17 cellular contexts compared by ENCODE assay signal in genomic region chr16:86075488-86075785, GRCh38.
DNase-seq lines count a peak whose midpoint lies in the region; ATAC-seq, FAIRE-seq and TF ChIP-seq lines count a peak whose summit lies in the region.
"Had no signal": no experiment of that assay in that cellular context is flagged by ENCODE, and none has a peak within 500 bp of the region (broad histone marks: within the 10 kb centered on the region; RNA-seq: fewer than 3 reads in every experiment).

No MANE protein-coding gene starts in this region.

- peak overlapping the region; percentile 63 for H3K27ac ChIP-seq in IMR-90 (ENCODE audit: insufficient read depth, low read length)
- no peak overlapping the region for H3K27ac ChIP-seq in H1 (ENCODE audit: low read depth, low read length)
- H3K27ac ChIP-seq in mesendoderm (ENCODE audit: low read depth, low read length) = no peak overlapping the region
- H3K27ac ChIP-seq in stomach = peak overlapping the region in 3 of 5 donors; percentile 5 to 56 (median 9)
- H3K27ac ChIP-seq: PC-9, SK-N-MC had no signal

- no peaks in the 10 kb centered on the region for H3K79me2 ChIP-seq in H1 (ENCODE audit: control insufficient read depth in 1 of 2, insufficient read depth in 2 of 2, low read length in 2 of 2)
- no peaks in the 10 kb centered on the region for H3K79me2 ChIP-seq in mesendoderm (ENCODE audit: control insufficient read depth, insufficient read depth, low read length)

- H3K4me2 ChIP-seq in IMR-90 (ENCODE audit: low read depth, low read length) = no peak overlapping the region
- H3K4me2 ChIP-seq in H1 (ENCODE audit: insufficient read depth in 1 of 2, low read depth in 2 of 2, low read length in 2 of 2) = no peak overlapping the region
- no peak overlapping the region for H3K4me2 ChIP-seq in mesendoderm (ENCODE audit: low read length)
- H3K4me2 ChIP-seq: PC-9 had no signal

- FAIRE-seq in H1 (lab: Jason Lieb, UNC) = no peak
- FAIRE-seq: GM19239 had no signal

- H3K27me3 ChIP-seq in IMR-90 (ENCODE audit: control insufficient read depth, insufficient read depth, low read length) (no peaks in the 10 kb centered on the region), H1 (replicated peaks in 1 of 4; ENCODE audit: control insufficient read depth in 3 of 4, extremely low read depth in 1 of 4, insufficient read depth in 3 of 4, low read length in 3 of 4) (peaks cover 0 to 2% (median 0%) of the 10 kb centered on the region in 4 experiments; a peak in 2 of 7 replicates), mesendoderm (ENCODE audit: insufficient read depth, low read length, poor library complexity) (no peaks in the 10 kb centered on the region), stomach (peaks cover 0 to 10% (median 6%) of the 10 kb centered on the region in 3 donors)

- TF ChIP-seq EP300 in H1 (IDR thresholded peaks at IDR 0.05; ENCODE audit: borderline replicate concordance in 1 of 2, low read depth in 2 of 2, low read length in 2 of 2) (no peak), stomach (IDR thresholded peaks at IDR 0.05) (no peak)

- CTCF ChIA-PET in IMR-90 (lab: Yijun Ruan, JAX) (no interaction called here), H1 (lab: Charles Lee; ENCODE audit: partially characterized antibody) (interaction anchor here (0.6 to 4.2 kb wide), 7 partner anchors 29 to 443 kb away, joined by 3 to 30 read pairs (median 4); no protein-coding TSS in a partner anchor)

- peak overlapping the region; percentile 94 for H3K14ac ChIP-seq in IMR-90 (replicated peaks; ENCODE audit: low read depth, low read length)
- no peak overlapping the region for H3K14ac ChIP-seq in H1 (ENCODE audit: insufficient read length)

- peak overlapping the region; percentile 98 for H3K4ac ChIP-seq in IMR-90 (ENCODE audit: low read depth, low read length)
- no peak overlapping the region for H3K4ac ChIP-seq in H1 (replicated peaks; ENCODE audit: insufficient read length, low read depth, low read length)
- no peak overlapping the region for H3K4ac ChIP-seq in mesendoderm (ENCODE audit: low read depth, low read length)

- H3K23me2 ChIP-seq in H1 (ENCODE audit: low read depth, low read length) = no peaks in the 10 kb centered on the region

- H3K79me1 ChIP-seq in IMR-90 (ENCODE audit: low read depth in 1 of 2, low read length in 2 of 2) (peaks cover 6 to 31% of the 10 kb centered on the region in 2 experiments; a peak in 3 of 4 replicates), H1 (ENCODE audit: low read depth, low read length) (no peaks in the 10 kb centered on the region), mesendoderm (ENCODE audit: low read length) (no peaks in the 10 kb centered on the region)

- H3K4me3 ChIP-seq in IMR-90 (ENCODE audit: insufficient read depth, low read depth, low read length) (no peak overlapping the region), H1 (ENCODE audit: extremely low read depth in 1 of 4, insufficient read depth in 2 of 4, low read depth in 3 of 4, low read length in 4 of 4) (no peak overlapping the region), mesendoderm (ENCODE audit: low read length) (no peak overlapping the region), stomach (no peak overlapping the region)
- H3K4me3 ChIP-seq: HAP-1, PC-9, SK-N-MC had no signal

- WGBS in IMR-90 (ENCODE audit: extremely low coverage in 2 of 2, insufficient read length in 1 of 2), 2 experiments = 60% methylated on average over 2 of the region's 2 CpGs; no CpG with 5 or more reads in 1 of the 2 experiments
- 76% methylated on average over 2 of the region's 2 CpGs; no CpG with 5 or more reads in 1 of the 2 experiments for WGBS in H1 (ENCODE audit: extremely low coverage in 1 of 2, insufficient coverage in 1 of 2, insufficient read length in 1 of 2, insufficient replicate concordance in 2 of 2, low coverage in 1 of 2, low lambda C conversion rate in 2 of 2, missing lambda C conversion rate in 1 of 2), 2 experiments
- WGBS in mesendoderm (ENCODE audit: extremely low coverage, insufficient coverage, low lambda C conversion rate) = no CpG with 5 or more reads among the region's 2 CpGs
- 57 to 93% (median 67%) methylated on average over 2 of the region's 2 CpGs for WGBS in stomach, 5 donors

- peak overlapping the region; percentile 60 for H2AK9ac ChIP-seq in IMR-90 (replicated peaks; ENCODE audit: low read depth, low read length, poor library complexity)

- H3K9me3 ChIP-seq in IMR-90 (ENCODE audit: control insufficient read depth, insufficient read depth, low read length) = no peaks in the 10 kb centered on the region
- no peaks in the 10 kb centered on the region for H3K9me3 ChIP-seq in H1 (ENCODE audit: insufficient read depth in 2 of 2, low read depth in 1 of 2, low read length in 1 of 2)
- no peaks in the 10 kb centered on the region for H3K9me3 ChIP-seq in stomach
- H3K9me3 ChIP-seq: HAP-1 had no signal

- in situ Hi-C loops in IMR-90 (cut with MboI; ENCODE audit: low sequenced_read_pairs) = loop anchor here (5.0 to 10.0 kb wide), 3 partner anchors 149 to 319 kb away; no protein-coding TSS in a partner anchor

- H3K18ac ChIP-seq in IMR-90 (ENCODE audit: low read depth, low read length) (no peak overlapping the region; the same call in 1 of the 2 replicates), H1 (ENCODE audit: extremely low read depth, low read length) (no peak overlapping the region), mesendoderm (ENCODE audit: low read length) (no peak overlapping the region)

- no peak for TF ChIP-seq POLR2A in IMR-90 (IDR thresholded peaks at IDR 0.05; ENCODE audit: low read depth, low read length)
- no peak for TF ChIP-seq POLR2A in H1 (IDR thresholded peaks at IDR 0.05; ENCODE audit: control extremely low read depth in 1 of 2, low read depth in 2 of 2, low read length in 2 of 2)
- TF ChIP-seq POLR2A in stomach (IDR thresholded peaks at IDR 0.05) = no peak

- H4K5ac ChIP-seq in IMR-90 (ENCODE audit: low read depth, low read length) (peak overlapping the region; percentile 53), H1 (ENCODE audit: insufficient read length, low read depth, low read length) (no peak overlapping the region), mesendoderm (ENCODE audit: low read length) (no peak overlapping the region)

- H2AK5ac ChIP-seq in IMR-90 (ENCODE audit: low read depth, low read length) (peak overlapping the region; percentile 80), H1 (ENCODE audit: low read depth, low read length) (no peak overlapping the region), mesendoderm (ENCODE audit: low read length) (no peak overlapping the region)

- H3K4me1 ChIP-seq in IMR-90 (ENCODE audit: control insufficient read depth, insufficient read depth, low read length) (peaks cover 17% of the 10 kb centered on the region), H1 (replicated peaks in 1 of 4; ENCODE audit: control insufficient read depth in 3 of 4, insufficient read depth in 4 of 4, low read length in 3 of 4) (peaks cover 2 to 15% (median 5%) of the 10 kb centered on the region in 4 experiments; a peak in 6 of 7 replicates), mesendoderm (ENCODE audit: control insufficient read depth, low read depth, low read length) (peaks cover 8% of the 10 kb centered on the region), stomach (peaks cover 0 to 7% (median 4%) of the 10 kb centered on the region in 4 donors)
- H3K4me1 ChIP-seq: HAP-1 had no signal

- H3K9me1 ChIP-seq in IMR-90 (ENCODE audit: insufficient read depth, low read length) = peaks cover 24% of the 10 kb centered on the region

- H3K23ac ChIP-seq in IMR-90 (ENCODE audit: low read depth, low read length) (peak overlapping the region; percentile 84), H1 (ENCODE audit: insufficient read length) (no peak overlapping the region), mesendoderm (ENCODE audit: low read length) (no peak overlapping the region)

- H3K36me3 ChIP-seq in IMR-90 (ENCODE audit: control insufficient read depth, insufficient read depth, low read length) (no peaks in the 10 kb centered on the region), H1 (ENCODE audit: control insufficient read depth in 2 of 4, insufficient read depth in 4 of 4, low read length in 3 of 4) (no peaks in the 10 kb centered on the region), mesendoderm (ENCODE audit: control insufficient read depth, insufficient read depth, low read length) (no peaks in the 10 kb centered on the region), stomach (no peaks in the 10 kb centered on the region)
- H3K36me3 ChIP-seq: HAP-1 had no signal

- peak overlapping the region; percentile 98 for H2BK20ac ChIP-seq in IMR-90 (ENCODE audit: low read depth, low read length)
- H2BK20ac ChIP-seq in H1 (ENCODE audit: low read length) = peak overlapping the region; percentile 80; the same call in 1 of the 2 replicates

- H3K9ac ChIP-seq in IMR-90 (ENCODE audit: low read depth, low read length) (no peak overlapping the region), H1 (replicated peaks in 1 of 4; ENCODE audit: extremely low read depth in 1 of 4, low read depth in 3 of 4, low read length in 3 of 4) (no peak overlapping the region), mesendoderm (ENCODE audit: low read length) (no peak overlapping the region)

- no peak for TF ChIP-seq CTCF in IMR-90 (conservative IDR thresholded peaks at IDR 0.05; ENCODE audit: low read depth, low read length)
- no peak for TF ChIP-seq CTCF in H1 (IDR thresholded peaks at IDR 0.05; ENCODE audit: control extremely low read depth in 1 of 3, insufficient read depth in 1 of 3, low read depth in 1 of 3, low read length in 3 of 3)
- no peak for TF ChIP-seq CTCF in stomach (IDR thresholded peaks at IDR 0.05)

- POLR2A ChIA-PET in IMR-90 (lab: Charles Lee; ENCODE audit: unreplicated experiment) (interaction anchor here (0.5 kb wide), 1 partner anchor 435 kb away, joined by 3 read pairs; no protein-coding TSS in a partner anchor), H1 (lab: Charles Lee; ENCODE audit: partially characterized antibody) (interaction anchor here (1.3 kb wide), 1 partner anchor 22 kb away, joined by 3 read pairs; no protein-coding TSS in a partner anchor)

- H2BK15ac ChIP-seq in IMR-90 (ENCODE audit: low read depth, low read length) = peak overlapping the region; percentile 69; the same call in 2 of the 3 replicates
- peak overlapping the region; percentile 46; the same call in 1 of the 2 replicates for H2BK15ac ChIP-seq in H1 (ENCODE audit: low read length)
- H2BK15ac ChIP-seq in mesendoderm (replicated peaks; ENCODE audit: low read depth) = no peak overlapping the region

- H2BK5ac ChIP-seq in IMR-90 (ENCODE audit: low read depth, low read length, poor library complexity, severe bottlenecking) (peak overlapping the region; percentile 47), H1 (ENCODE audit: low read depth, low read length) (peak overlapping the region; percentile 2; the same call in 1 of the 2 replicates), mesendoderm (ENCODE audit: low read length) (no peak overlapping the region)

- intact Hi-C loops in IMR-90 (cut with micrococcal nuclease) (loop anchor here (10.0 kb wide), 1 partner anchor 289 kb away; no protein-coding TSS in a partner anchor), stomach (cut with DNase I; ENCODE audit: low total_unique reads) (no loop called here)

- peak overlapping the region; percentile 93 for H2BK120ac ChIP-seq in IMR-90 (ENCODE audit: low read depth, low read length)
- H2BK120ac ChIP-seq in H1 (replicated peaks; ENCODE audit: low read depth, low read length) = no peak overlapping the region
- no peak overlapping the region for H2BK120ac ChIP-seq in mesendoderm (ENCODE audit: low read depth, low read length)

- H4K20me1 ChIP-seq in IMR-90 (ENCODE audit: insufficient read depth, low read length) = no peaks in the 10 kb centered on the region
- H4K20me1 ChIP-seq in H1 (replicated peaks in 1 of 2; ENCODE audit: control insufficient read depth in 1 of 2, insufficient read depth in 2 of 2, low read length in 2 of 2) = peaks cover 0 to 2% of the 10 kb centered on the region in 2 experiments

- peak overlapping the region; percentile 37 to 71; a peak in 3 of 4 replicates for H4K8ac ChIP-seq in IMR-90 (ENCODE audit: low read depth in 2 of 2, low read length in 2 of 2)
- no peak overlapping the region for H4K8ac ChIP-seq in H1 (ENCODE audit: extremely low read depth, insufficient read depth, low read length)
- no peak overlapping the region for H4K8ac ChIP-seq in mesendoderm (ENCODE audit: low read depth, low read length)

- dilution Hi-C loops in IMR-90 (cut with HindIII; ENCODE audit: low sequenced_read_pairs, unreplicated experiment) = no loop called here

- H2BK12ac ChIP-seq in H1 (ENCODE audit: low read depth, low read length) = peak overlapping the region; percentile 68; the same call in 1 of the 2 replicates

- H2AFZ ChIP-seq in IMR-90 (replicated peaks; ENCODE audit: low read length, poor library complexity) (peak overlapping the region; percentile 84), H1 (ENCODE audit: low read length) (no peak overlapping the region; the same call in 1 of the 2 replicates)
- H2AFZ ChIP-seq: PC-9 had no signal

- BruUV-seq in IMR-90 (replicated peaks; lab: Mats Ljungman, UMichigan) = no TSS peak

- TF ChIP-seq RAD21 in IMR-90 (IDR thresholded peaks at IDR 0.05; ENCODE audit: low read length) (no peak), H1 (IDR thresholded peaks at IDR 0.05 in 1 of 2, conservative IDR thresholded peaks at IDR 0.05 in 1 of 2; ENCODE audit: low read depth in 2 of 2, low read length in 2 of 2) (no peak)

- 0 out of 2 replicates have a peak overlapping the region, but pooled peaks have one; percentile 14 for H3K56ac ChIP-seq in IMR-90 (ENCODE audit: extremely low read depth, insufficient read depth, low read length)
- no peak overlapping the region for H3K56ac ChIP-seq in H1 (replicated peaks; ENCODE audit: insufficient read length, low read depth, low read length)
- H3K56ac ChIP-seq in mesendoderm (ENCODE audit: low read length) = peak overlapping the region; percentile 70

- H4K91ac ChIP-seq in IMR-90 (ENCODE audit: insufficient read depth, low read depth, low read length) = peak overlapping the region; percentile 96
- H4K91ac ChIP-seq in H1 (replicated peaks; ENCODE audit: insufficient read length, low read length) = no peak overlapping the region

- DNase-seq in IMR-90 (peak; percentile 59), H1 (ENCODE audit: low read depth in 1 of 2, low spot score in 2 of 2) (no peak), mesendoderm (no peak), stomach (no peak), amniotic stem cell (lab: John Stamatoyannopoulos, UW) (no peak), DMS79 treated with DMSO at 0.1 percent for 48 hours (lab: John Stamatoyannopoulos, UW) (no peak)
- DNase-seq: AML-193, NCI-H1930, NCI-H2171 treated with DMSO at 0.1 percent for 48 hours, NCI-H510A, NCI-H82, PC-9 had no signal

- peak; percentile 6; the same call in 1 of the 2 replicates for ATAC-seq in IMR-90 (ENCODE audit: low read depth)
- ATAC-seq in HG02623 (IDR thresholded peaks at IDR 0.05; ENCODE audit: unreplicated experiment) = no peak
- no peak for ATAC-seq in GM21786 (IDR thresholded peaks at IDR 0.05; ENCODE audit: unreplicated experiment)

Comparison
In these comparisons a context has a peak if more than half of its experiments do, and no peak if none do; other contexts are left out.
1. H3K27ac ChIP-seq: peak in IMR-90 (single experiment) and stomach (3 of 5); none in H1 (single experiment) and mesendoderm (single experiment).
2. H4K8ac ChIP-seq: peak in IMR-90 (2 of 2); none in H1 (single experiment) and mesendoderm (single experiment).